In the genomic region with DNA sequence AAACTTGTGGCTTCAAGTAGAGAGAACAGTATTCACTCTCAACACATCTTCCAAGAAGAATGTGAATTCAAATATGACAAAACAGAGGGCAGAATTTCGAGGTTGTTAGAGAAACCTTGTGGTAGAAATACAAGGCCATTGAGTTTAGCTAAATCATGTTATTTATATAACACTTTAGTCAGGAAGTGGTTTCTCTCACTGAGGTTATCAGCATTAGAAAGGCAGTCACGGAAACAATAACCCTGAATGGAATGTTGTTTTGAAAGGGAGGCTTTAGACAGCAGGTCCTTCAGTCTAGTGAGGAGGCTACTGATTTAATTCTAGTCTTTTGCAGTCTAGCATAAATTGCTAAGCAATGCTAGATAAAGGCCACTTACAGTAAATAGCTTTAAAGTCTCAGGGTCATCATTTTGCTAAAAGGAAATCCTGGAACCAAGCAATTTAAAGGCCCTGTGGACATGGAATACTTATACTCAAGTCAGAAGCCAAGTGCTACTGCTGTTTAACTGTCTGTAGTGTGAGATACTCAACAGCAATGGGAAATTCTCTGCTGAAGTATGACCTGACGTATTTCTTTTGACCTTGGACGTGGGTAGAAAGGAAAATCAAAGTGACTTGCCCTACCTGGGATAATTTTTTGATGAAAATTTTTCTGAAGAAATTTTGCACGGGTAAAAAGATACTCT, we compare ENCODE assay signal across 11 cellular contexts.
A peak's percentile ranks its signal among the peaks of the same experiment; 100 is the strongest.
DNase-seq lines count a peak whose midpoint lies in the region; ATAC-seq and TF ChIP-seq lines count a peak whose summit lies in the region.
"Had no signal": no experiment of that assay in that cellular context is flagged by ENCODE, and none has a peak within 500 bp of the region (broad histone marks: within the 10 kb centered on the region; RNA-seq: fewer than 3 reads in every experiment).

No MANE protein-coding gene starts in this region.

- peaks cover 5% of the 10 kb centered on the region for H3K4me1 Mint-ChIP-seq in endodermal cell

- no peaks in the 10 kb centered on the region for H3F3A ChIP-seq in PC-9 (ENCODE audit: insufficient read depth, low read depth)

- intact Hi-C loops in PC-9 (cut with micrococcal nuclease; ENCODE audit: unreplicated experiment), result no loop called here

- 68 to 79% methylated on average over 4 to 5 of the region's 5 CpGs for WGBS in endodermal cell (ENCODE audit: insufficient coverage in 1 of 2, insufficient read length in 1 of 2), 2 experiments

- no peaks in the 10 kb centered on the region for H3K79me2 ChIP-seq in PC-9 (ENCODE audit: low read depth)

- H3K27me3 ChIP-seq in endodermal cell (ENCODE audit: control insufficient read depth, insufficient read depth, low read length, poor library complexity, severe bottlenecking) (no peaks in the 10 kb centered on the region), PC-9 (ENCODE audit: insufficient read depth, low read depth) (no peaks in the 10 kb centered on the region)

- H3K9me3 Mint-ChIP-seq in endodermal cell, result peaks cover 1% of the 10 kb centered on the region

- H3K27ac ChIP-seq in endodermal cell (ENCODE audit: low read depth, low read length), result peak overlapping the region; percentile 49
- H3K27ac ChIP-seq in PC-9, result no peak overlapping the region

- no peak for TF ChIP-seq CTCF in endodermal cell (conservative IDR thresholded peaks at IDR 0.05)
- no peak for TF ChIP-seq CTCF in retinal pigment epithelial cell (conservative IDR thresholded peaks at IDR 0.05; ENCODE audit: low read depth, low read length)
- TF ChIP-seq CTCF in PC-9 (conservative IDR thresholded peaks at IDR 0.05), result no peak

- H3K27me3 Mint-ChIP-seq in endodermal cell (ENCODE audit: insufficient read depth), result no peaks in the 10 kb centered on the region
- H3K27me3 Mint-ChIP-seq: activated CD4-positive, alpha-beta memory T cell treated with anti-CD3 and anti-CD28 coated beads, Interleukin-2, amount 10 ng/mL, durations not matched to agents 7 days and 5 days had no signal

- POLR2A ChIA-PET in PC-9 (lab: Charles Lee; ENCODE audit: unreplicated experiment), result no interaction called here

- H3K9me2 ChIP-seq in PC-9 (ENCODE audit: insufficient read depth), result no peaks in the 10 kb centered on the region

- H3K4me3 Mint-ChIP-seq in endodermal cell, result no peak overlapping the region
- H3K4me3 Mint-ChIP-seq: activated CD4-positive, alpha-beta memory T cell treated with anti-CD3 and anti-CD28 coated beads, Interleukin-2, amount 10 ng/mL, durations not matched to agents 7 days and 5 days had no signal

- no peaks in the 10 kb centered on the region for H3K4me1 ChIP-seq in endodermal cell (ENCODE audit: control insufficient read depth, insufficient read depth, low read length)
- no peaks in the 10 kb centered on the region for H3K4me1 ChIP-seq in PC-9 (replicated peaks; ENCODE audit: insufficient read depth)

- H3K9ac ChIP-seq in endodermal cell (ENCODE audit: extremely low read depth, low read length, poor library complexity, severe bottlenecking), result no peak overlapping the region

- no peaks in the 10 kb centered on the region for H3K36me3 ChIP-seq in endodermal cell (ENCODE audit: control insufficient read depth, insufficient read depth, low read length)
- no peaks in the 10 kb centered on the region for H3K36me3 ChIP-seq in PC-9 (ENCODE audit: low read depth)

- no peak overlapping the region for H2AFZ ChIP-seq in PC-9

- H3K36me3 Mint-ChIP-seq in endodermal cell (ENCODE audit: low read depth), result no peaks in the 10 kb centered on the region

- H3K27ac Mint-ChIP-seq in endodermal cell, result peak overlapping the region; percentile 42
- H3K27ac Mint-ChIP-seq: activated CD4-positive, alpha-beta memory T cell treated with anti-CD3 and anti-CD28 coated beads, Interleukin-2, amount 10 ng/mL, durations not matched to agents 7 days and 5 days had no signal

- no peaks in the 10 kb centered on the region for H4K20me1 ChIP-seq in PC-9 (ENCODE audit: insufficient read depth)

- no TSS peak for BruUV-seq in PC-9 (replicated peaks; lab: Mats Ljungman, UMichigan)

- CTCF ChIA-PET in PC-9 (lab: Charles Lee), result no interaction called here

- no peak overlapping the region for H3K4me2 ChIP-seq in PC-9

- H3K4me3 ChIP-seq in endodermal cell (ENCODE audit: low read length), result no peak overlapping the region
- H3K4me3 ChIP-seq in retinal pigment epithelial cell (ENCODE audit: low read length), result no peak overlapping the region
- no peak overlapping the region for H3K4me3 ChIP-seq in PC-9

- ATAC-seq in HG02759 (IDR thresholded peaks at IDR 0.05; ENCODE audit: unreplicated experiment) (peak; percentile 45), GM18498 (IDR thresholded peaks at IDR 0.05; ENCODE audit: unreplicated experiment) (no peak)

- DNase-seq in NCI-H226 (peak; percentile 91), endodermal cell (no peak), retinal pigment epithelial cell (ENCODE audit: low read depth) (peak; percentile 39), NCI-H510A treated with DMSO at 0.1 percent for 48 hours (lab: John Stamatoyannopoulos, UW) (no peak), PC-9 (no peak)
- DNase-seq: activated CD4-positive, alpha-beta memory T cell treated with anti-CD3 and anti-CD28 coated beads, Interleukin-2, amount 10 ng/mL, durations not matched to agents 7 days and 5 days; head of caudate nucleus; retina; stimulated activated naive CD4-positive, alpha-beta T cell had no signal

- H3K9me3 ChIP-seq in endodermal cell (ENCODE audit: control insufficient read depth, low read length) (no peaks in the 10 kb centered on the region), PC-9 (ENCODE audit: insufficient read depth, low read depth) (no peaks in the 10 kb centered on the region)

Comparison
In these comparisons a context has a peak if more than half of its experiments do, and no peak if none do; other contexts are left out.
1. DNase-seq: peak in NCI-H226 (single experiment) and retinal pigment epithelial cell (single experiment); none in endodermal cell (single experiment), NCI-H510A treated with DMSO at 0.1 percent for 48 hours (single experiment) and PC-9 (0 of 2).